25 cellular contexts compared by ENCODE assay signal in genomic region chr6:127298475-127298874, GRCh38.
"Had no signal": no experiment of that assay in that cellular context is flagged by ENCODE, and none has a peak within 500 bp of the region (broad histone marks: within the 10 kb centered on the region; RNA-seq: fewer than 3 reads in every experiment).

No MANE protein-coding gene starts in this region.

- H3K4me3 ChIP-seq: left lung, lower lobe of right lung, psoas muscle, thoracic aorta had no signal

- H3K36me3 ChIP-seq: thoracic aorta had no signal

- H3K9ac ChIP-seq: parathyroid adenoma had no signal

- H3K27ac Mint-ChIP-seq: activated CD8-positive, alpha-beta T cell treated with anti-CD3 and anti-CD28 coated beads for 36 hours; activated naive CD4-positive, alpha-beta T cell treated with anti-CD3 and anti-CD28 coated beads, Interleukin-2, amount 50 U/mL, for 72 hours; T-helper 2 cell treated with Interferon-gamma antibody and Interleukin-4, amounts not matched to agents 5 μg/mL and 100 μg/mL, for 36 hours had no signal

- H3K4me3 Mint-ChIP-seq: activated CD8-positive, alpha-beta T cell treated with anti-CD3 and anti-CD28 coated beads for 36 hours; naive thymus-derived CD8-positive, alpha-beta T cell; neural crest cell; T-helper 2 cell treated with Interferon-gamma antibody and Interleukin-4, amounts not matched to agents 5 μg/mL and 100 μg/mL, for 36 hours had no signal

- FAIRE-seq: bronchial epithelial cell, colon, islet of Langerhans, urothelium cell line had no signal

- H3K79me2 ChIP-seq: parathyroid adenoma had no signal

- H2AFZ ChIP-seq: parathyroid adenoma had no signal

- ATAC-seq: activated CD8-positive, alpha-beta T cell treated with anti-CD3 and anti-CD28 coated beads for 36 hours; activated naive CD4-positive, alpha-beta T cell treated with anti-CD3 and anti-CD28 coated beads, Interleukin-2, amount 50 U/mL, for 72 hours; left lung; lower lobe of right lung; naive thymus-derived CD8-positive, alpha-beta T cell; psoas muscle; stimulated activated naive CD8-positive, alpha-beta T cell treated with anti-CD3 and anti-CD28 coated beads, Interleukin-15, Interleukin-2, amounts not matched to agents 100 U/mL and 50 U/mL, for 24 hours had no signal

- H3K27ac ChIP-seq: left lung, lower lobe of right lung, parathyroid adenoma, psoas muscle, thoracic aorta, VCaP had no signal

- H3K9me3 Mint-ChIP-seq: activated CD8-positive, alpha-beta T cell treated with anti-CD3 and anti-CD28 coated beads for 36 hours; activated naive CD4-positive, alpha-beta T cell treated with anti-CD3 and anti-CD28 coated beads, Interleukin-2, amount 50 U/mL, for 72 hours; naive thymus-derived CD8-positive, alpha-beta T cell; T-helper 2 cell treated with Interferon-gamma antibody and Interleukin-4, amounts not matched to agents 5 μg/mL and 100 μg/mL, for 36 hours had no signal

- DNase-seq: activated CD4-positive, alpha-beta T cell treated with anti-CD3 and anti-CD28 coated beads, Interleukin-2, amount 50 U/mL, for 1 hour; activated CD4-positive, CD25-positive, alpha-beta regulatory T cell treated with anti-CD3 and anti-CD28 coated beads, Interleukin-2, amount 50 U/mL, for 72 hours; activated CD8-positive, alpha-beta T cell treated with anti-CD3 and anti-CD28 coated beads for 36 hours; activated naive CD4-positive, alpha-beta T cell; activated T-cell treated with anti-CD3 and anti-CD28 coated beads, Interleukin-2, amount 50 U/mL, for 48 hours; effector memory CD4-positive, alpha-beta T cell; left lung; lower lobe of right lung; mesenchymal stem cell; naive thymus-derived CD8-positive, alpha-beta T cell; nucleus accumbens; psoas muscle; stimulated activated CD4-positive, alpha-beta T cell treated with anti-CD3 and anti-CD28 coated beads, Interleukin-15, amount 100 ng/mL, for 24 hours; stimulated activated naive CD8-positive, alpha-beta T cell treated with anti-CD3 and anti-CD28 coated beads, Interleukin-15, Interleukin-2, amounts not matched to agents 100 U/mL and 50 U/mL, for 24 hours; T-helper 1 cell had no signal

- H3K9me3 ChIP-seq: left lung, lower lobe of right lung, psoas muscle, thoracic aorta had no signal

- H3K27me3 Mint-ChIP-seq: activated CD8-positive, alpha-beta T cell treated with anti-CD3 and anti-CD28 coated beads for 36 hours; naive thymus-derived CD8-positive, alpha-beta T cell had no signal

- H3K27me3 ChIP-seq: left lung had no signal
